15 cellular contexts compared by ENCODE assay signal in the genomic region with DNA sequence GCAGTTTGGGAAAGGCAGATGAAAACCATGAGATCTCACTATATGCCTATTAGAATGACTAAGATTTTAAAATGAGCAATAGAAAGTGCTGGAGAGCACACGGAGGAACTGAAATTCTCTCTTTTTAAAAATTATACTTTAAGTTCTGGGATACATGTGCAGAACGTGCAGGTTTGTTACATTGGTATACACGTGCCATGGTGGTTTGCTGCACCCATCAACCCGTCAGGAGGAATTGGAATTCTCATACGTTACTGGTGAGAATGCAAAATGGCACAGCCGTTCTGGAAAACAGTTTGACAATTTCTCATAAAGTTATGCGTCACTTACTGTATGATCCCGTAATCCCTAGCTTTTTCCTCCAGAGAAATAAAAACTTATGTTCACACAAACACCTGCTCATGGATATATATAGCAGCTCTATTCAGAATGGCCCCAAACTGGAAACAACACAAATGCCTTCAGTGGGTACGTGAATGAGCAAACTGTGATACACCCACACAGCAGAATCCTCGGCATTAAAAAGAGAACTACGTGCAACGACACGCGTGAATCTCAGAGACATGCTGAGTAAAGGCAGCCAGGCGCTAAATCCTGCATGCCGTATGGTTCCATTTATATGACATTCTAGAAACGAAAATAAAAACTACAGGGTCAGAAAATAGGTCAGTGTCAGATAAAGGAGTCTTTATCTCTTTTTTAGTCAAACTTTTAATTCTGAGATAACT. TPM values are rescaled to one million over a fixed set of nuclear protein-coding genes. Genes with fewer than 3 reads are reported as not detected.
DNase-seq lines count a peak whose midpoint lies in the region; ATAC-seq and TF ChIP-seq lines count a peak whose summit lies in the region.
"Had no signal": no experiment of that assay in that cellular context is flagged by ENCODE, and none has a peak within 500 bp of the region (broad histone marks: within the 10 kb centered on the region; RNA-seq: fewer than 3 reads in every experiment).

No MANE protein-coding gene starts in this region.

- H3K4me3 ChIP-seq in tibial nerve (no peak overlapping the region), coronary artery (no peak overlapping the region)
- H3K4me3 ChIP-seq: colonic mucosa had no signal

- TF ChIP-seq EP300 in tibial nerve (IDR thresholded peaks at IDR 0.05): no peak

- H3K36me3 ChIP-seq in tibial nerve: no peaks in the 10 kb centered on the region
- H3K36me3 ChIP-seq: colonic mucosa had no signal

- no peaks in the 10 kb centered on the region for H3K27me3 ChIP-seq in tibial nerve
- H3K27me3 ChIP-seq: colonic mucosa had no signal

- peak; percentile 35 for ATAC-seq in GM21529 (IDR thresholded peaks at IDR 0.05; ENCODE audit: unreplicated experiment)
- ATAC-seq in HG03469 (IDR thresholded peaks at IDR 0.05; ENCODE audit: unreplicated experiment): peak; percentile 43

- H3K4me1 ChIP-seq in tibial nerve: peaks cover 0 to 35% (median 20%) of the 10 kb centered on the region in 4 donors
- H3K4me1 ChIP-seq: colonic mucosa had no signal

- H3K27ac ChIP-seq in tibial nerve (no peak overlapping the region), coronary artery (no peak overlapping the region)
- H3K27ac ChIP-seq: colonic mucosa had no signal

- DNase-seq in activated CD8-positive, alpha-beta memory T cell treated with anti-CD3 and anti-CD28 coated beads, Interleukin-2, amount 50 U/mL, for 48 hours: peak; percentile 45
- DNase-seq in activated CD8-positive, alpha-beta memory T cell treated with anti-CD3 and anti-CD28 coated beads for 24 hours: no peak
- DNase-seq in superior temporal gyrus (ENCODE audit: extremely low spot score) (peak; percentile 42), tibial nerve (ENCODE audit: low spot score in 2 of 2) (no peak), coronary artery (ENCODE audit: low spot score) (no peak), pons (ENCODE audit: low spot score) (no peak)
- DNase-seq: ACHN; activated CD4-positive, alpha-beta T cell treated with anti-CD3 and anti-CD28 coated beads, Interleukin-2, amount 50 U/mL, for 1 hour; activated naive CD8-positive, alpha-beta T cell treated with anti-CD3 and anti-CD28 coated beads, Interleukin-2, amount 10 ng/mL, durations not matched to agents 7 days and 5 days; colonic mucosa; MV-4-11 had no signal

- TF ChIP-seq POLR2A in tibial nerve (IDR thresholded peaks at IDR 0.05): no peak

- TF ChIP-seq CTCF in tibial nerve (IDR thresholded peaks at IDR 0.05) (no peak), coronary artery (IDR thresholded peaks at IDR 0.05) (no peak)

- WGBS in tibial nerve, 2 donors: 50 to 52% methylated on average over 17 of the region's 17 CpGs

- H3K9me3 ChIP-seq in tibial nerve: no peaks in the 10 kb centered on the region
- H3K9me3 ChIP-seq: colonic mucosa had no signal

RNA-seq across cellular contexts. Expression of gene PIK3R6, which starts 11.8 kb away (rescaled TPM):
- total RNA-seq in tibial nerve: 1 to 10 TPM in 2 of 4 donors, under 1 TPM in 2; 0.59 to 4.8 (median 1.7) TPM
- total RNA-seq: G401, kidney epithelial cell had no signal

RNA-seq across cellular contexts. Expression of gene MFSD6L, which starts 56.5 kb away (rescaled TPM):
- not detected for total RNA-seq in tibial nerve
- total RNA-seq: G401 had no signal

Comparison
In these comparisons a context has a peak if more than half of its experiments do, and no peak if none do; other contexts are left out.
1. DNase-seq: peak in activated CD8-positive, alpha-beta memory T cell treated with anti-CD3 and anti-CD28 coated beads, Interleukin-2, amount 50 U/mL, for 48 hours (single experiment) and superior temporal gyrus (single experiment); none in activated CD8-positive, alpha-beta memory T cell treated with anti-CD3 and anti-CD28 coated beads for 24 hours (single experiment), tibial nerve (0 of 2), coronary artery (single experiment) and pons (single experiment).